ENCODE assay signal across 9 cellular contexts in the genomic region with DNA sequence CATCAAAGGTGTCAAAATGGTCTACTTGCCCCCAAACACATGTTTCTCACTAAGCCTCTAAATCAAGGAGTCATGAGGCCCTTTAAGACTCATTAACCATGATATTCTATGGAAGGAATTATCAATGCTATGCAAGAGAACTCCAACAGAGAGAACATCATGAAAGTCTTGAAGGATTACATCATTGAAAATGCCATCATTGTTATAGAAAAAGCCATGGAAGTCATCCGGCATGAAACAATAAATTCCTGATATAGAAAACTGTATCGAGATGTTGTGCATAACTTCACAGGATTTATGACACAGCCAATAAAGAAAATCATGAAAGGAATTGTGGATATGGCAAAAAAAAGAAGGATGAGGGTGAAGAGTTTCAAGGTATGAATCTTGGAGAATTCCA.
"Had no signal": no experiment of that assay in that cellular context is flagged by ENCODE, and none has a peak within 500 bp of the region (broad histone marks: within the 10 kb centered on the region; RNA-seq: fewer than 3 reads in every experiment).

No MANE protein-coding gene starts in this region.

- DNase-seq: GM23248, GOT3, H7, HFFc6, IMR-90, KG1 had no signal

- H2AFZ ChIP-seq: GM23248 had no signal

- H3K4me3 ChIP-seq: GM23248, HAP-1, K562 had no signal

- FAIRE-seq: K562 had no signal

- H3K9me3 ChIP-seq: HAP-1 had no signal

- H3K36me3 ChIP-seq: HAP-1 had no signal

- H3K27ac ChIP-seq: GM23248, HL-60 had no signal
